Comparison of ENCODE assay signal across 1 cellular context in the genomic region with DNA sequence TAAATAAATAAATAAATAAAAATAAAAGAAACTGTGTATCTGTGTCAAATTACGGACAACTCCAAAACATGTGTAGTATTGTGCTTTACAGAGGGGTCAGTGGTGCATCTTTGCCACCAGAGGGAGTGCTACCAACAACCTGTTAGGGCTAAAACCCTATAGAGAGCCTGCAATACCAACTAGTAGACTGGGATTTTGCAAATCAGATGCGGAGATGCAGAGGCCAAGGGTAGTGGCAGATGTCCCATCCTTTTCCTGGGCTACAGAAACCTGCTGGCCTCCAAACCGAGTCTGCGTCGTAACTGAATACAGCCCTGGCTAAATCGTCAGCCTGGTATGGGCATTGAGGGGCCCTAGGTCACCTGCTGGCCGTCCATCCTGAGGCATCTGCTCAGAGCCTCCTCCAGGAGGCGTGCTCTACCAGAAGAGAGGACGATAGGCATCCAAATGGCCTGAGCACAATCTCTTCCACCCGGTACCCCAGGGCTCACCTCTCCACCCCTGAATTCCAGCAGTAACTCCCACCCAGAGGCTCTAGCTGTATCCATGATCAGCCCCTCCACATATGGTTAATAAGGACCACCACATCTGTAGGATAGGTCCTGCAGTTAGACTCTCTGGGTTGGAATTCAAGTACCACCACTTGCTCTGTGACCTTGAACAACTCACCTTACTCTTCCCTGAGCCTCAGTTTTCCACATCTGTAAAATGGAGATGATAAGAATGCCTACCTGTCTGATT.
TF ChIP-seq lines count a peak whose summit lies in the region.

No MANE protein-coding gene starts in this region.

TF ChIP-seq in endothelial cell of umbilical vein, 7 proteins besides CTCF, POLR2A, EP300 and RAD21:
- no peak for TF ChIP-seq JUN (IDR thresholded peaks at IDR 0.05; ENCODE audit: borderline replicate concordance, insufficient read depth, insufficient read length, low read depth)
- no peak for TF ChIP-seq EZH2 (IDR thresholded peaks at IDR 0.05; ENCODE audit: borderline replicate concordance, low read depth, low read length, severe bottlenecking)
- no peak for TF ChIP-seq FOS (IDR thresholded peaks at IDR 0.05; ENCODE audit: borderline replicate concordance, insufficient read depth, low read length)
- no peak for TF ChIP-seq POLR2AphosphoS5 (IDR thresholded peaks at IDR 0.05; ENCODE audit: insufficient read depth, low read depth, low read length)
- TF ChIP-seq, protein P1, sequence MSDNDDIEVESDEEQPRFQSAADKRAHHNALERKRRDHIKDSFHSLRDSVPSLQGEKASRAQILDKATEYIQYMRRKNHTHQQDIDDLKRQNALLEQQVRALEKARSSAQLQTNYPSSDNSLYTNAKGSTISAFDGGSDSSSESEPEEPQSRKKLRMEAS (IDR thresholded peaks at IDR 0.05; ENCODE audit: insufficient read depth, insufficient read length) = no peak
- TF ChIP-seq GATA2 (IDR thresholded peaks at IDR 0.05; ENCODE audit: insufficient read depth, insufficient read length, low read depth, low read length) = no peak
- no peak for TF ChIP-seq MYC (IDR thresholded peaks at IDR 0.05; ENCODE audit: low read depth, low read length)
